In the genomic region with DNA sequence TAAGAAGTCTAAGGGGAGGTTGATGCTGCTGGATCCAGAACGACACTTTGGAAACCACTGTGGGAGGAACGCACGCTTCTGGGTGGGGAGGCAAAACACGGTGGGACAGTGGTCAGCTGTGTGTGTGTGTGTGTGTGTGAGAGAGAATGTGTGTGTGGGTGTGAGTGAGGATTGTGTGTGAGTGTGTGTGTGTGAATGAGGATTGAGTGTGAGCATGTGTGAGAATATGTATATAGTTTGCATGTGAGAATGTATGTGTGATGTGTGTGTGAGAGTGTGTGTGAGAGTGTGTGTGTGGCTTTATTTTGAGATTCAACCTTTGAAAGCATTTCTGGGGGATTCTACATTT, we compare ENCODE assay signal across 14 cellular contexts. TPM values are rescaled to one million over a fixed set of nuclear protein-coding genes. Genes with fewer than 3 reads are reported as not detected.
DNase-seq lines count a peak whose midpoint lies in the region; ATAC-seq, FAIRE-seq and TF ChIP-seq lines count a peak whose summit lies in the region.
"Had no signal": no experiment of that assay in that cellular context is flagged by ENCODE, and none has a peak within 500 bp of the region (broad histone marks: within the 10 kb centered on the region; RNA-seq: fewer than 3 reads in every experiment).

No MANE protein-coding gene starts in this region.

- H3K4me3 ChIP-seq in astrocyte (ENCODE audit: insufficient read depth, low read depth, low read length), result no peak overlapping the region
- peak overlapping the region; percentile 69; the same call in 1 of the 2 replicates for H3K4me3 ChIP-seq in iPS-20b (ENCODE audit: low read length)
- H3K4me3 ChIP-seq in skeletal muscle satellite cell (ENCODE audit: low read length), result peak overlapping the region; percentile 1
- H3K4me3 ChIP-seq in adrenal gland, result no peak overlapping the region
- H3K4me3 ChIP-seq: BLaER1 treated with 17β-estradiol and CSF1 and Interleukin-3, amounts not matched to agents 10 nM and 100 nM had no signal

- no peaks in the 10 kb centered on the region for H3K4me1 Mint-ChIP-seq in astrocyte (ENCODE audit: low read depth, unreplicated experiment)
- H3K4me1 Mint-ChIP-seq: memory B cell had no signal

- H3K9ac ChIP-seq in astrocyte (ENCODE audit: low read length), result no peak overlapping the region
- no peak overlapping the region for H3K9ac ChIP-seq in iPS-20b (ENCODE audit: low read depth, low read length)
- H3K9ac ChIP-seq in skeletal muscle satellite cell (ENCODE audit: low read depth, low read length), result no peak overlapping the region
- H3K9ac ChIP-seq: BLaER1 treated with 17β-estradiol and CSF1 and Interleukin-3, amounts not matched to agents 10 nM and 100 nM had no signal

- H3K27me3 ChIP-seq in astrocyte (ENCODE audit: insufficient read depth, low read length) (peaks cover 21% of the 10 kb centered on the region), iPS-20b (ENCODE audit: insufficient read depth, low read length) (peaks cover 42% of the 10 kb centered on the region), skeletal muscle satellite cell (ENCODE audit: control insufficient read depth, insufficient read depth, low read length) (peaks cover 66% of the 10 kb centered on the region), adrenal gland (peaks cover 24% of the 10 kb centered on the region)

- FAIRE-seq in GM12891 (lab: Jason Lieb, UNC), result peak; percentile 45
- no peak for FAIRE-seq in astrocyte (lab: Jason Lieb, UNC)
- FAIRE-seq: GM12892 had no signal

- WGBS in adrenal gland, 4 donors, result 53 to 78% (median 61%) methylated on average over 4 of the region's 4 CpGs

- H3K9me3 ChIP-seq in astrocyte (ENCODE audit: insufficient read depth, low read depth, low read length) (no peaks in the 10 kb centered on the region), iPS-20b (ENCODE audit: insufficient read depth, low read depth, low read length) (no peaks in the 10 kb centered on the region), skeletal muscle satellite cell (replicated peaks; ENCODE audit: low read length) (peaks cover 6% of the 10 kb centered on the region), adrenal gland (replicated peaks in 1 of 3) (no peaks in the 10 kb centered on the region)

- H3K79me2 ChIP-seq in astrocyte (ENCODE audit: insufficient read depth, low read length), result no peaks in the 10 kb centered on the region

- H3K4me1 ChIP-seq in astrocyte (ENCODE audit: insufficient read depth, low read length), result peaks cover 7% of the 10 kb centered on the region
- 0 out of 2 replicates have a peak, but pooled peaks cover 3% of the 10 kb centered on the region for H3K4me1 ChIP-seq in iPS-20b (ENCODE audit: insufficient read depth, low read length)
- peaks cover 14% of the 10 kb centered on the region for H3K4me1 ChIP-seq in skeletal muscle satellite cell (ENCODE audit: control insufficient read depth, insufficient read depth, low read length)
- peaks cover 8 to 10% of the 10 kb centered on the region in 2 donors for H3K4me1 ChIP-seq in adrenal gland (replicated peaks in 1 of 2)
- H3K4me1 ChIP-seq: BLaER1 treated with 17β-estradiol and CSF1 and Interleukin-3, amounts not matched to agents 10 nM and 100 nM had no signal

- no peak for ATAC-seq in GM18858 (IDR thresholded peaks at IDR 0.05; ENCODE audit: unreplicated experiment)
- ATAC-seq in HG02763 (IDR thresholded peaks at IDR 0.05; ENCODE audit: unreplicated experiment), result no peak

- intact Hi-C loops in adrenal gland (cut with DNase I), result no loop called here

- peak overlapping the region; percentile 83 for H3K4me2 ChIP-seq in astrocyte (ENCODE audit: low read length)
- H3K4me2 ChIP-seq in skeletal muscle satellite cell (ENCODE audit: low read length), result peak overlapping the region; percentile 76
- H3K4me2 ChIP-seq: BLaER1 treated with 17β-estradiol and CSF1 and Interleukin-3, amounts not matched to agents 10 nM and 100 nM had no signal

- H3K36me3 ChIP-seq in astrocyte (ENCODE audit: insufficient read depth, low read length) (no peaks in the 10 kb centered on the region), iPS-20b (ENCODE audit: insufficient read depth, low read depth, low read length) (no peaks in the 10 kb centered on the region), skeletal muscle satellite cell (ENCODE audit: insufficient read depth, low read length) (no peaks in the 10 kb centered on the region), adrenal gland (replicated peaks in 1 of 2) (no peaks in the 10 kb centered on the region)
- H3K36me3 ChIP-seq: BLaER1 treated with 17β-estradiol and CSF1 and Interleukin-3, amounts not matched to agents 10 nM and 100 nM had no signal

- no peak overlapping the region for H3K27ac Mint-ChIP-seq in astrocyte (ENCODE audit: unreplicated experiment)
- H3K27ac Mint-ChIP-seq: memory B cell had no signal

- H4K20me1 ChIP-seq in astrocyte (ENCODE audit: insufficient read depth, low read length), result no peaks in the 10 kb centered on the region
- H4K20me1 ChIP-seq: BLaER1 treated with 17β-estradiol and CSF1 and Interleukin-3, amounts not matched to agents 10 nM and 100 nM had no signal

- peaks cover 82% of the 10 kb centered on the region for H3K27me3 Mint-ChIP-seq in astrocyte (ENCODE audit: low read depth, unreplicated experiment)

- H2AFZ ChIP-seq in astrocyte (ENCODE audit: low read depth, low read length), result peak overlapping the region; percentile 45

- no peak for TF ChIP-seq POLR2A in GM12891 (IDR thresholded peaks at IDR 0.05; ENCODE audit: low read depth, low read length)
- no peak for TF ChIP-seq POLR2A in adrenal gland (IDR thresholded peaks at IDR 0.05)

- peaks cover 20% of the 10 kb centered on the region for H3K9me3 Mint-ChIP-seq in astrocyte (ENCODE audit: unreplicated experiment)

- no peak overlapping the region for H3K27ac ChIP-seq in astrocyte (ENCODE audit: low read depth, low read length)
- no peak overlapping the region for H3K27ac ChIP-seq in iPS-20b (ENCODE audit: low read length)
- H3K27ac ChIP-seq in adrenal gland, result no peak overlapping the region
- H3K27ac ChIP-seq: BLaER1 treated with 17β-estradiol and CSF1 and Interleukin-3, amounts not matched to agents 10 nM and 100 nM had no signal

- no peak for DNase-seq in GM12891 (ENCODE audit: insufficient read length, low spot score)
- no peak for DNase-seq in astrocyte (ENCODE audit: low read depth)
- DNase-seq in NCI-H2171 (lab: John Stamatoyannopoulos, UW), result no peak
- no peak for DNase-seq in adrenal gland
- DNase-seq: KBM-7, NCI-H345, OCI-M1 had no signal

- TF ChIP-seq CTCF in astrocyte (IDR thresholded peaks at IDR 0.05; ENCODE audit: insufficient read depth, low read depth, low read length) (no peak), adrenal gland (IDR thresholded peaks at IDR 0.05) (no peak)

- peaks cover 1% of the 10 kb centered on the region for H3K36me3 Mint-ChIP-seq in astrocyte (ENCODE audit: low read depth, unreplicated experiment)
- H3K36me3 Mint-ChIP-seq: memory B cell had no signal

- H3K4me3 Mint-ChIP-seq in astrocyte (ENCODE audit: unreplicated experiment), result no peak overlapping the region
- H3K4me3 Mint-ChIP-seq: memory B cell had no signal

TF ChIP-seq in GM12891, 5 proteins besides CTCF, POLR2A, EP300 and RAD21:
- TF ChIP-seq POU2F2 (IDR thresholded peaks at IDR 0.05; ENCODE audit: low read depth, low read length) (no peak), SPI1 (IDR thresholded peaks at IDR 0.05; ENCODE audit: low read depth, low read length) (no peak), TAF1 (IDR thresholded peaks at IDR 0.05; ENCODE audit: low read depth, low read length) (no peak), PAX5 (IDR thresholded peaks at IDR 0.05; ENCODE audit: insufficient read depth, low read length, severe bottlenecking) (no peak), POLR2AphosphoS5 (IDR thresholded peaks at IDR 0.05; ENCODE audit: low read depth, low read length) (no peak)

RNA-seq across cellular contexts. Expression of gene SLC15A1, which starts 0.4 kb away (rescaled TPM):
- polyA plus RNA-seq in GM12891 (2012; ENCODE audit: low read depth, missing spikeins), result not detected
- total RNA-seq in astrocyte, result not detected in 2 replicates
- total RNA-seq in skeletal muscle satellite cell (2012; rRNA removed), result not detected in 2 replicates
- total RNA-seq in adrenal gland, result under 1 TPM in 2 of 8 donors, not detected in 6; 0.07 to 0.08 TPM
- polyA plus RNA-seq in adrenal gland, result under 1 TPM in 1 of 3 donors, not detected in 2; 0.17 TPM

Comparison
In these comparisons a context has a peak if more than half of its experiments do, and no peak if none do; other contexts are left out.
1. H3K4me3 ChIP-seq: peak in iPS-20b (single experiment) and skeletal muscle satellite cell (single experiment); none in astrocyte (single experiment) and adrenal gland (0 of 4).